14 cellular contexts compared by ENCODE assay signal in genomic region chrX:67619253-67619652, GRCh38.
DNase-seq lines count a peak whose midpoint lies in the region; ATAC-seq and TF ChIP-seq lines count a peak whose summit lies in the region.
"Had no signal": no experiment of that assay in that cellular context is flagged by ENCODE, and none has a peak within 500 bp of the region (broad histone marks: within the 10 kb centered on the region; RNA-seq: fewer than 3 reads in every experiment).

No MANE protein-coding gene starts in this region.

- no peak for DNase-seq in stimulated activated naive CD8-positive, alpha-beta T cell treated with anti-CD3 and anti-CD28 coated beads, Interleukin-15, amount 100 ng/mL, for 72 hours
- no peak for DNase-seq in stimulated activated naive CD8-positive, alpha-beta T cell treated with anti-CD3 and anti-CD28 coated beads, Interleukin-15, Interleukin-2, amounts not matched to agents 100 U/mL and 50 U/mL, for 24 hours
- DNase-seq in brain microvascular endothelial cell = peak; percentile 64
- DNase-seq in NCI-H345 (lab: John Stamatoyannopoulos, UW) = no peak
- DNase-seq in globus pallidus (ENCODE audit: low spot score) = no peak
- no peak for DNase-seq in stimulated activated CD4-positive, alpha-beta T cell treated with anti-CD3 and anti-CD28 coated beads, Interleukin-2, amount 100 ng/mL, for 24 hours
- DNase-seq: activated naive CD4-positive, alpha-beta T cell treated with anti-CD3 and anti-CD28 coated beads, Interleukin-2, amount 50 U/mL, for 16 hours had no signal

- H3K27me3 ChIP-seq in brain microvascular endothelial cell (replicated peaks) = no peaks in the 10 kb centered on the region

- no peak overlapping the region for H3K4me3 Mint-ChIP-seq in stimulated activated naive CD8-positive, alpha-beta T cell treated with anti-CD3 and anti-CD28 coated beads, Interleukin-15, amount 100 ng/mL, for 72 hours
- H3K4me3 Mint-ChIP-seq: B cell; memory B cell; stimulated activated naive CD8-positive, alpha-beta T cell treated with anti-CD3 and anti-CD28 coated beads, Interleukin-15, Interleukin-2, amounts not matched to agents 100 ng/mL and 50 ng/mL, for 24 hours had no signal

- H3K4me1 Mint-ChIP-seq in stimulated activated naive CD8-positive, alpha-beta T cell treated with anti-CD3 and anti-CD28 coated beads, Interleukin-15, amount 100 ng/mL, for 72 hours = no peaks in the 10 kb centered on the region
- H3K4me1 Mint-ChIP-seq: B cell, memory B cell had no signal

- no peak overlapping the region for H3K27ac ChIP-seq in brain microvascular endothelial cell
- H3K27ac ChIP-seq: skin epidermis, VCaP had no signal

- H3K36me3 ChIP-seq in brain microvascular endothelial cell (replicated peaks) = no peaks in the 10 kb centered on the region

- TF ChIP-seq CTCF in brain microvascular endothelial cell (IDR thresholded peaks at IDR 0.05; ENCODE audit: low read depth, low read length, missing control alignments) = no peak

- no peaks in the 10 kb centered on the region for H3K27me3 Mint-ChIP-seq in stimulated activated naive CD8-positive, alpha-beta T cell treated with anti-CD3 and anti-CD28 coated beads, Interleukin-15, amount 100 ng/mL, for 72 hours
- H3K27me3 Mint-ChIP-seq: B cell; memory B cell; stimulated activated naive CD8-positive, alpha-beta T cell treated with anti-CD3 and anti-CD28 coated beads, Interleukin-15, Interleukin-2, amounts not matched to agents 100 ng/mL and 50 ng/mL, for 24 hours had no signal

- peaks cover 0 to 8% of the 10 kb centered on the region in 2 donors for H3K9me3 Mint-ChIP-seq in stimulated activated naive CD8-positive, alpha-beta T cell treated with anti-CD3 and anti-CD28 coated beads, Interleukin-15, amount 100 ng/mL, for 72 hours

- in situ Hi-C loops in brain microvascular endothelial cell (cut with HindIII; ENCODE audit: low pct_ligation_motif_present, low sequenced_read_pairs) = no loop called here

- no peak overlapping the region for H3K4me3 ChIP-seq in brain microvascular endothelial cell (ENCODE audit: low read depth, low read length)
- H3K4me3 ChIP-seq: skin epidermis had no signal

- peak; percentile 74 for ATAC-seq in stimulated activated naive CD8-positive, alpha-beta T cell treated with anti-CD3 and anti-CD28 coated beads, Interleukin-15, amount 100 ng/mL, for 72 hours
- ATAC-seq in stimulated activated naive CD8-positive, alpha-beta T cell treated with anti-CD3 and anti-CD28 coated beads, Interleukin-15, Interleukin-2, amounts not matched to agents 100 U/mL and 50 U/mL, for 24 hours = no peak
- ATAC-seq in HG03159 (IDR thresholded peaks at IDR 0.05; ENCODE audit: unreplicated experiment) (peak; percentile 81), GM19455 (IDR thresholded peaks at IDR 0.05; ENCODE audit: unreplicated experiment) (no peak)

- H3K27ac Mint-ChIP-seq in stimulated activated naive CD8-positive, alpha-beta T cell treated with anti-CD3 and anti-CD28 coated beads, Interleukin-15, amount 100 ng/mL, for 72 hours = no peak overlapping the region
- H3K27ac Mint-ChIP-seq: B cell; memory B cell; stimulated activated naive CD8-positive, alpha-beta T cell treated with anti-CD3 and anti-CD28 coated beads, Interleukin-15, Interleukin-2, amounts not matched to agents 100 ng/mL and 50 ng/mL, for 24 hours had no signal

Comparison
In these comparisons a context has a peak if more than half of its experiments do, and no peak if none do; other contexts are left out.
1. ATAC-seq: peak in stimulated activated naive CD8-positive, alpha-beta T cell treated with anti-CD3 and anti-CD28 coated beads, Interleukin-15, amount 100 ng/mL, for 72 hours (single experiment) and HG03159 (single experiment); none in stimulated activated naive CD8-positive, alpha-beta T cell treated with anti-CD3 and anti-CD28 coated beads, Interleukin-15, Interleukin-2, amounts not matched to agents 100 U/mL and 50 U/mL, for 24 hours (single experiment) and GM19455 (single experiment).